In genomic region chr5:160071521-160072299, GRCh38 we compare ENCODE assay signal across 13 cellular contexts.
A peak's percentile ranks its signal among the peaks of the same experiment; 100 is the strongest.
DNase-seq lines count a peak whose midpoint lies in the region; ATAC-seq lines count a peak whose summit lies in the region.
"Had no signal": no experiment of that assay in that cellular context is flagged by ENCODE, and none has a peak within 500 bp of the region (broad histone marks: within the 10 kb centered on the region; RNA-seq: fewer than 3 reads in every experiment).

No MANE protein-coding gene starts in this region.

- no peaks in the 10 kb centered on the region for H3K9me3 Mint-ChIP-seq in activated T-cell treated with anti-CD3 and anti-CD28 coated beads, Interleukin-2, amount 50 U/mL, for 24 hours
- H3K9me3 Mint-ChIP-seq: T-helper 2 cell treated with Interferon-gamma antibody and Interleukin-4, amounts not matched to agents 5 μg/mL and 100 μg/mL, for 36 hours had no signal

- H3K27ac Mint-ChIP-seq in activated T-cell treated with anti-CD3 and anti-CD28 coated beads, Interleukin-2, amount 50 U/mL, for 24 hours, result no peak overlapping the region
- H3K27ac Mint-ChIP-seq: T-helper 2 cell treated with Interferon-gamma antibody and Interleukin-4, amounts not matched to agents 5 μg/mL and 100 μg/mL, for 36 hours had no signal

- peak; percentile 72 for DNase-seq in NCI-H82 (lab: John Stamatoyannopoulos, UW)
- DNase-seq in NCI-H82 treated with DMSO at 0.1 percent for 48 hours (lab: John Stamatoyannopoulos, UW; ENCODE audit: unreplicated experiment), result no peak
- peak; percentile 96 for DNase-seq in amniotic epithelial cell (ENCODE audit: low read depth)
- DNase-seq in inferior parietal cortex (ENCODE audit: extremely low spot score), result peak; percentile 26
- DNase-seq in substantia nigra (lab: John Stamatoyannopoulos, UW), result peak in 7 of 49 donors; percentile 4 to 9 (median 5)
- no peak for DNase-seq in activated T-cell treated with anti-CD3 and anti-CD28 coated beads, Interleukin-2, amount 50 U/mL, for 24 hours
- DNase-seq: effector CD4-positive, alpha-beta T cell; NCI-H2029; thyroid gland had no signal

- H3K4me3 Mint-ChIP-seq in activated T-cell treated with anti-CD3 and anti-CD28 coated beads, Interleukin-2, amount 50 U/mL, for 24 hours, result no peak overlapping the region
- H3K4me3 Mint-ChIP-seq: T-helper 2 cell treated with Interferon-gamma antibody and Interleukin-4, amounts not matched to agents 5 μg/mL and 100 μg/mL, for 36 hours had no signal

- ATAC-seq in HG02970 (IDR thresholded peaks at IDR 0.05; ENCODE audit: low FRiP score, unreplicated experiment) (no peak), GM21529 (IDR thresholded peaks at IDR 0.05; ENCODE audit: unreplicated experiment) (no peak)

- H3K27ac ChIP-seq in substantia nigra (ENCODE audit: low read depth, low read length, poor library complexity, severe bottlenecking), result peak overlapping the region; percentile 35
- H3K27ac ChIP-seq: KMS-11, thyroid gland had no signal

- peaks cover 3% of the 10 kb centered on the region for H3K4me1 Mint-ChIP-seq in activated T-cell treated with anti-CD3 and anti-CD28 coated beads, Interleukin-2, amount 50 U/mL, for 24 hours (ENCODE audit: low read depth)

- H3K27me3 Mint-ChIP-seq in activated T-cell treated with anti-CD3 and anti-CD28 coated beads, Interleukin-2, amount 50 U/mL, for 24 hours, result no peaks in the 10 kb centered on the region

- H3K36me3 Mint-ChIP-seq in activated T-cell treated with anti-CD3 and anti-CD28 coated beads, Interleukin-2, amount 50 U/mL, for 24 hours (ENCODE audit: low read depth), result peaks cover 50% of the 10 kb centered on the region

Comparison
In these comparisons a context has a peak if more than half of its experiments do, and no peak if none do; other contexts are left out.
1. DNase-seq: peak in NCI-H82 (single experiment), amniotic epithelial cell (single experiment) and inferior parietal cortex (single experiment); none in NCI-H82 treated with DMSO at 0.1 percent for 48 hours (single experiment) and activated T-cell treated with anti-CD3 and anti-CD28 coated beads, Interleukin-2, amount 50 U/mL, for 24 hours (single experiment).